Comparison of ENCODE assay signal across 33 cellular contexts in the genomic region with DNA sequence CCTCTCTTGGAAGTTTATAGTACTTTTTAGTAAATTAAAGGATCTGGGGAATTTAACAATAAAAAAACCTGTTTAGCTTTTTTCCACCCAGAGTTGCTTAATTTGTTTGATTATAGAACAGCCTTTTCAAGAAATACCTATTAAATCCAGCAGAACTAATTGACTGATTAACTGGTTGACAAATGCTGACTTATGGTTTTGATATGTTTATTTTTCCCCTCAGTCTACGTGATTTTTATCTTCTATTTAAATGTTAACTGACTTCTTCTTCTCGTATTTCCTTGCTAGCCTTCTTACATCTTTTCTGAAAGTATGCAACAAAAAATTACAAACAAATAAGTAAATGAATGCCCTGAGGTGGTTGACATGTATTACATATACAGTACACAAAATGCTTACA.
"Had no signal": no experiment of that assay in that cellular context is flagged by ENCODE, and none has a peak within 500 bp of the region (broad histone marks: within the 10 kb centered on the region; RNA-seq: fewer than 3 reads in every experiment).

No MANE protein-coding gene starts in this region.

- H3K4me3 Mint-ChIP-seq: activated CD4-positive, alpha-beta memory T cell treated with anti-CD3 and anti-CD28 coated beads for 36 hours; activated CD8-positive, alpha-beta memory T cell treated with anti-CD3 and anti-CD28 coated beads, Interleukin-2, amount 10 ng/mL, durations not matched to agents 7 days and 5 days; activated CD8-positive, alpha-beta T cell treated with anti-CD3 and anti-CD28 coated beads, Interleukin-2, amount 10 ng/mL, durations not matched to agents 7 days and 5 days; activated naive CD4-positive, alpha-beta T cell treated with anti-CD3 and anti-CD28 coated beads for 36 hours; activated naive CD4-positive, alpha-beta T cell treated with anti-CD3 and anti-CD28 coated beads, Interleukin-2, amount 50 U/mL, for 24 hours; activated naive CD8-positive, alpha-beta T cell treated with anti-CD3 and anti-CD28 coated beads for 36 hours; activated naive CD8-positive, alpha-beta T cell treated with anti-CD3 and anti-CD28 coated beads, Interleukin-2, amount 50 U/mL, for 24 hours; activated T-helper 1 cell treated with anti-CD3 and anti-CD28 coated beads, Interleukin-12 subunit alpha, Interleukin-12 subunit beta, Interleukin-2, Interleukin-4 antibody, amounts not matched to agents 30 ng/mL and 10 ng/mL and 1 ng/mL, durations not matched to agents 14 hours and 24 hours and 36 hours; brain; T-helper 17 cell; WTC11 had no signal

- H3K36me3 ChIP-seq: adrenal gland, ascending aorta had no signal

- H3K4me3 ChIP-seq: adrenal gland, ascending aorta had no signal

- H3K27ac Mint-ChIP-seq: activated CD4-positive, alpha-beta memory T cell treated with anti-CD3 and anti-CD28 coated beads for 36 hours; activated CD8-positive, alpha-beta memory T cell treated with anti-CD3 and anti-CD28 coated beads, Interleukin-2, amount 10 ng/mL, durations not matched to agents 7 days and 5 days; activated CD8-positive, alpha-beta T cell treated with anti-CD3 and anti-CD28 coated beads, Interleukin-2, amount 10 ng/mL, durations not matched to agents 7 days and 5 days; activated naive CD4-positive, alpha-beta T cell treated with anti-CD3 and anti-CD28 coated beads for 36 hours; activated naive CD4-positive, alpha-beta T cell treated with anti-CD3 and anti-CD28 coated beads, Interleukin-2, amount 50 U/mL, for 24 hours; activated naive CD8-positive, alpha-beta T cell treated with anti-CD3 and anti-CD28 coated beads for 36 hours; activated naive CD8-positive, alpha-beta T cell treated with anti-CD3 and anti-CD28 coated beads, Interleukin-2, amount 50 U/mL, for 24 hours; activated T-helper 1 cell treated with anti-CD3 and anti-CD28 coated beads, Interleukin-12 subunit alpha, Interleukin-12 subunit beta, Interleukin-2, Interleukin-4 antibody, amounts not matched to agents 30 ng/mL and 10 ng/mL and 1 ng/mL, durations not matched to agents 14 hours and 24 hours and 36 hours; activated T-helper 2 cell treated with anti-CD3 and anti-CD28 coated beads, Interferon-gamma antibody, Interleukin-2, Interleukin-4, amounts not matched to agents 10 μg/mL and 5 μg/mL and 100 μg/mL, durations not matched to agents 14 hours and 24 hours and 36 hours; brain; T-helper 17 cell; WTC11 had no signal

- H3K4me1 Mint-ChIP-seq: activated CD8-positive, alpha-beta memory T cell treated with anti-CD3 and anti-CD28 coated beads, Interleukin-2, amount 10 ng/mL, durations not matched to agents 7 days and 5 days; activated naive CD4-positive, alpha-beta T cell treated with anti-CD3 and anti-CD28 coated beads, Interleukin-2, amount 50 U/mL, for 24 hours; activated naive CD8-positive, alpha-beta T cell treated with anti-CD3 and anti-CD28 coated beads for 36 hours; activated naive CD8-positive, alpha-beta T cell treated with anti-CD3 and anti-CD28 coated beads, Interleukin-2, amount 50 U/mL, for 24 hours; T-helper 17 cell had no signal

- H3K4me1 ChIP-seq: adrenal gland, ascending aorta had no signal

- H3K27ac ChIP-seq: adrenal gland, ascending aorta had no signal

- DNase-seq: activated CD4-positive, alpha-beta memory T cell treated with anti-CD3 and anti-CD28 coated beads for 36 hours; activated CD4-positive, alpha-beta T cell treated with anti-CD3 and anti-CD28 coated beads for 1 hour; activated CD4-positive, alpha-beta T cell treated with anti-CD3 and anti-CD28 coated beads for 4 hours; activated CD8-positive, alpha-beta memory T cell treated with anti-CD3 and anti-CD28 coated beads, Interleukin-2, amount 10 ng/mL, durations not matched to agents 7 days and 5 days; activated CD8-positive, alpha-beta memory T cell treated with anti-CD3 and anti-CD28 coated beads, Interleukin-2, amount 50 U/mL, for 4 hours; activated CD8-positive, alpha-beta T cell treated with anti-CD3 and anti-CD28 coated beads, Interleukin-2, amount 10 ng/mL, durations not matched to agents 7 days and 5 days; activated effector memory CD4-positive, alpha-beta T cell treated with anti-CD3 and anti-CD28 coated beads, Interleukin-2, amount 50 U/mL, for 16 hours; activated naive CD4-positive, alpha-beta T cell treated with anti-CD3 and anti-CD28 coated beads for 36 hours; activated naive CD8-positive, alpha-beta T cell treated with anti-CD3 and anti-CD28 coated beads for 36 hours; activated naive CD8-positive, alpha-beta T cell treated with anti-CD3 and anti-CD28 coated beads, Interleukin-2, amount 50 U/mL, for 24 hours; activated T-cell treated with anti-CD3 and anti-CD28 coated beads, Interleukin-2, amount 50 U/mL, for 1 hour; activated T-cell treated with anti-CD3 and anti-CD28 coated beads, Interleukin-2, amount 50 U/mL, for 48 hours; adrenal gland; amygdala; caudate nucleus; cortex of kidney; dermis blood vessel endothelial cell; effector CD4-positive, alpha-beta T cell; foreskin fibroblast; head of caudate nucleus; hippocampal formation; T-helper 1 cell; T-helper 17 cell had no signal

- H3K27me3 Mint-ChIP-seq: activated CD4-positive, alpha-beta memory T cell treated with anti-CD3 and anti-CD28 coated beads for 36 hours; activated CD8-positive, alpha-beta memory T cell treated with anti-CD3 and anti-CD28 coated beads, Interleukin-2, amount 10 ng/mL, durations not matched to agents 7 days and 5 days; activated naive CD4-positive, alpha-beta T cell treated with anti-CD3 and anti-CD28 coated beads, Interleukin-2, amount 50 U/mL, for 24 hours; activated naive CD8-positive, alpha-beta T cell treated with anti-CD3 and anti-CD28 coated beads for 36 hours; activated naive CD8-positive, alpha-beta T cell treated with anti-CD3 and anti-CD28 coated beads, Interleukin-2, amount 50 U/mL, for 24 hours; T-helper 17 cell had no signal

- H3K36me3 Mint-ChIP-seq: activated CD4-positive, alpha-beta memory T cell treated with anti-CD3 and anti-CD28 coated beads for 36 hours; activated CD8-positive, alpha-beta memory T cell treated with anti-CD3 and anti-CD28 coated beads, Interleukin-2, amount 10 ng/mL, durations not matched to agents 7 days and 5 days; activated naive CD4-positive, alpha-beta T cell treated with anti-CD3 and anti-CD28 coated beads, Interleukin-2, amount 50 U/mL, for 24 hours; activated naive CD8-positive, alpha-beta T cell treated with anti-CD3 and anti-CD28 coated beads for 36 hours; brain had no signal

- FAIRE-seq: colon, endometrium, endothelial cell of umbilical vein, frontal cortex had no signal

- H3K27me3 ChIP-seq: adrenal gland, ascending aorta had no signal

- H3K9me3 ChIP-seq: adrenal gland, ascending aorta had no signal
